15 cellular contexts compared by ENCODE assay signal in the genomic region with DNA sequence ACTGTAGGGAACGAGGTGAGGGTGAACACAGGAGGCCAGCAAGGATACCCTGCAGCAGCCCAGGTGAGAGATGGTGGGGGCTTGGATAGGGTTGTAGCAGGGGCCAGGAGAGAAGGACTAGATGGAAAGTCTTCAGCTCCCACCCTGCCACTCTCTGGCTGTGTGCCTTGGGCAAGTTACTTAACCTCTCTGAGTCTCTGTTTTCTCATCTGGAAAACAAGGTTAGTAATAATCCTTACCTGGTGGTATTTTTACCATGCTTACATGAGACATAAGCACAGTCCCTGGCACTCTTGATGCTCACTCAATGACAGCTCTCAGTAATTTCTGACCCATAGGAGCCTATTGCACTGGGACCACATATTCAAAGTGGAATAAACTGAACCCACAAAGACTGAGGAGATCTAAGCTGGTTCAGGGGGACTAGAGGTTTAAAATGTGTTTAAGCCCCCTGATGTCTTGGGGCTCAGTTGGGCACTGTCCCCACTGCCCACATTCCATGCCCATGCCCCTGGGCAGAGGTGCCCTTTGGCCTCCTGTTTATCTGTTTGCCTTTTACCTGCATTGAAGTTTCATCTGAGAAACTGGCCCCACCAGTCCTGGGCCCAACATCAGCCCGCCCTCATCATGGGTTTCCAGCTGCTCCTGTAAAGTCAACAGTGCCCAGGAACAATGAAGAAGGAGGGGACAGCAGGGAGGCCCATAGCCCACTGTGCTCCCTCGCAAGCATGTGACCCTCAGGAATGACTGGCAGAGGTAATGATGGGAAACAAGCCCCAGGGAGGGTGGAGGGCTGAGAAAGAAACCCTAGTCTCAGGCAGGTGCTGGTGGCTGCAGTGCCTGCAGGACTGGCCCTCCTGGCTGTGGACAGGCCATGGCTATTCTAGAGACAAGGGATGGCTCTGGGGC.
DNase-seq lines count a peak whose midpoint lies in the region; ATAC-seq, FAIRE-seq and TF ChIP-seq lines count a peak whose summit lies in the region.
"Had no signal": no experiment of that assay in that cellular context is flagged by ENCODE, and none has a peak within 500 bp of the region (broad histone marks: within the 10 kb centered on the region; RNA-seq: fewer than 3 reads in every experiment).

No MANE protein-coding gene starts in this region.

- H3K36me3 ChIP-seq in H7 (replicated peaks; ENCODE audit: control insufficient read depth, insufficient read depth, low read length) (no peaks in the 10 kb centered on the region), colonic mucosa (no peaks in the 10 kb centered on the region), prostate gland (no peaks in the 10 kb centered on the region)
- H3K36me3 ChIP-seq: BE2C, brain microvascular endothelial cell had no signal

- H3K4me3 ChIP-seq in H7 (ENCODE audit: insufficient read depth, low read depth, low read length) (no peak overlapping the region), colonic mucosa (no peak overlapping the region), prostate gland (no peak overlapping the region)

- no peaks in the 10 kb centered on the region for H3K27me3 ChIP-seq in H7 (ENCODE audit: control insufficient read depth, insufficient read depth, low read length)
- H3K27me3 ChIP-seq in colonic mucosa, result no peaks in the 10 kb centered on the region
- H3K27me3 ChIP-seq in prostate gland (replicated peaks; ENCODE audit: insufficient read depth), result no peaks in the 10 kb centered on the region
- H3K27me3 ChIP-seq: BE2C had no signal

- no peak overlapping the region for H3K9ac ChIP-seq in colonic mucosa (ENCODE audit: low read depth in 2 of 2, low read length in 2 of 2)

- TF ChIP-seq POLR2A in prostate gland (IDR thresholded peaks at IDR 0.05) (no peak), GM12892 (IDR thresholded peaks at IDR 0.05; ENCODE audit: low read depth, low read length) (no peak)

- 54% methylated on average over 3 of the region's 3 CpGs for WGBS in prostate gland

- TF ChIP-seq CTCF in colonic mucosa (IDR thresholded peaks at IDR 0.05) (no peak), prostate gland (IDR thresholded peaks at IDR 0.05) (no peak)

- H3K4me1 ChIP-seq in colonic mucosa, result no peaks in the 10 kb centered on the region
- no peaks in the 10 kb centered on the region for H3K4me1 ChIP-seq in prostate gland (replicated peaks)

- no peak overlapping the region for H3K27ac ChIP-seq in colonic mucosa
- H3K27ac ChIP-seq in prostate gland, result no peak overlapping the region
- H3K27ac ChIP-seq: brain microvascular endothelial cell had no signal

- no peaks in the 10 kb centered on the region for H3K9me3 ChIP-seq in colonic mucosa
- H3K9me3 ChIP-seq in prostate gland, result no peaks in the 10 kb centered on the region
- H3K9me3 ChIP-seq: BE2C had no signal

- intact Hi-C loops in colonic mucosa (cut with DNase I), result no loop called here
- intact Hi-C loops in prostate gland (cut with DNase I), result no loop called here

- FAIRE-seq in GM12892 (lab: Jason Lieb, UNC), result no peak
- FAIRE-seq: frontal cortex, keratinocyte had no signal

- DNase-seq in H7 (peak; percentile 67), NCI-H2107 (lab: John Stamatoyannopoulos, UW) (peak; percentile 41), colonic mucosa (peak; percentile 62), prostate gland (ENCODE audit: low spot score) (peak; percentile 29), LoVo (ENCODE audit: low spot score) (no peak), GM12892 (ENCODE audit: insufficient read length) (no peak)
- DNase-seq: activated gamma-delta T cell treated with Interleukin-2 at 50 U/mL for 16 hours, BE2C, brain microvascular endothelial cell, retina had no signal

- ATAC-seq in HG02610 (IDR thresholded peaks at IDR 0.05; ENCODE audit: unreplicated experiment), result no peak
- no peak for ATAC-seq in HG02759 (IDR thresholded peaks at IDR 0.05; ENCODE audit: unreplicated experiment)
- ATAC-seq: stimulated activated memory B cell treated with anti-CD40 and anti-IgM and Interleukin-4, amounts not matched to agents 10 μg/mL and 1 μg/mL and 100 μg/mL, for 72 hours had no signal

Comparison
In these comparisons a context has a peak if more than half of its experiments do, and no peak if none do; other contexts are left out.
1. DNase-seq: peak in H7 (single experiment), NCI-H2107 (single experiment), colonic mucosa (single experiment) and prostate gland (single experiment); none in LoVo (single experiment) and GM12892 (single experiment).